ENCODE assay signal across 3 cellular contexts in genomic region chr2:68715353-68716041, GRCh38.
TF ChIP-seq lines count a peak whose summit lies in the region.

No MANE protein-coding gene starts in this region.

TF ChIP-seq in IMR-90, 13 proteins besides CTCF, POLR2A, EP300 and RAD21:
- TF ChIP-seq NFE2L2 (IDR thresholded peaks at IDR 0.05; ENCODE audit: low read depth, low read length) (no peak), SMC3 (IDR thresholded peaks at IDR 0.05; ENCODE audit: low read depth, low read length) (peak; percentile 56), USF2 (IDR thresholded peaks at IDR 0.05; ENCODE audit: low read depth, low read length) (peak; percentile 49; the same call in 1 of the 2 replicates)

TF ChIP-seq in SK-N-SH, 30 proteins besides CTCF, POLR2A, EP300 and RAD21:
- TF ChIP-seq FOXM1 (IDR thresholded peaks at IDR 0.05; ENCODE audit: low read depth) (no peak), SMC3 (IDR thresholded peaks at IDR 0.05; ENCODE audit: low read depth, low read length) (peak; percentile 85)

TF ChIP-seq in HepG2, 621 proteins besides CTCF, POLR2A, EP300 and RAD21 (continues in another document):
- TF ChIP-seq E2F5 (CRISPR knock-in tag; conservative IDR thresholded peaks at IDR 0.05) (no peak), ERF (CRISPR knock-in tag; IDR thresholded peaks at IDR 0.05) (peak; percentile 42; the same call in 1 of the 2 replicates), ZNF782 (CRISPR knock-in tag; IDR thresholded peaks at IDR 0.05; ENCODE audit: borderline replicate concordance) (no peak), GTF2F1 (IDR thresholded peaks at IDR 0.05; ENCODE audit: low read length) (no peak), SMC3 (IDR thresholded peaks at IDR 0.05; ENCODE audit: low read length) (peak; percentile 96), FOXO1 (CRISPR knock-in tag; IDR thresholded peaks at IDR 0.05) (no peak), ZBED4 (CRISPR knock-in tag; IDR thresholded peaks at IDR 0.05; ENCODE audit: borderline replicate concordance) (0 out of 2 replicates have a peak, but pooled peaks have one; percentile 46), IRF9 (CRISPR knock-in tag; IDR thresholded peaks at IDR 0.05; ENCODE audit: borderline replicate concordance) (no peak), ZNF562 (CRISPR knock-in tag; IDR thresholded peaks at IDR 0.05; ENCODE audit: borderline replicate concordance) (no peak), GABPB1 (CRISPR knock-in tag; IDR thresholded peaks at IDR 0.05) (peak; percentile 37; the same call in 1 of the 2 replicates), DNMT3B (CRISPR knock-in tag; conservative IDR thresholded peaks at IDR 0.05) (0 out of 2 replicates have a peak, but pooled peaks have one; percentile 24), GABPA (IDR thresholded peaks at IDR 0.05; ENCODE audit: low read depth, low read length) (no peak), GABPA (CRISPR knock-in tag; IDR thresholded peaks at IDR 0.05; ENCODE audit: low read depth) (no peak), ZNF496 (CRISPR knock-in tag; IDR thresholded peaks at IDR 0.05; ENCODE audit: insufficient replicate concordance) (no peak), IRF2 (CRISPR knock-in tag; IDR thresholded peaks at IDR 0.05) (peak; percentile 51; the same call in 1 of the 2 replicates), ZNF572 (CRISPR knock-in tag; IDR thresholded peaks at IDR 0.05) (no peak), KMT2B (CRISPR knock-in tag; IDR thresholded peaks at IDR 0.05) (0 out of 2 replicates have a peak, but pooled peaks have one; percentile 25), ISL2 (CRISPR knock-in tag; IDR thresholded peaks at IDR 0.05) (peak; percentile 32; the same call in 1 of the 2 replicates), ZNF816 (CRISPR knock-in tag; IDR thresholded peaks at IDR 0.05; ENCODE audit: borderline replicate concordance) (no peak), BORCS8-MEF2B (CRISPR knock-in tag; IDR thresholded peaks at IDR 0.05) (peak; percentile 57), ZNF772 (CRISPR knock-in tag; IDR thresholded peaks at IDR 0.05) (no peak), GATAD1 (CRISPR knock-in tag; IDR thresholded peaks at IDR 0.05) (0 out of 2 replicates have a peak, but pooled peaks have one; percentile 16), HMGXB4 (CRISPR knock-in tag; IDR thresholded peaks at IDR 0.05; ENCODE audit: borderline replicate concordance in 1 of 2, low read depth in 1 of 2) (peak in 1 of 2 experiments; percentile 45; a peak in 1 of 4 replicates), ZNF501 (CRISPR knock-in tag; IDR thresholded peaks at IDR 0.05) (0 out of 2 replicates have a peak, but pooled peaks have one; percentile 31), ATF7-NPFF (CRISPR knock-in tag; IDR thresholded peaks at IDR 0.05; ENCODE audit: low read depth) (no peak), KAT7 (CRISPR knock-in tag; IDR thresholded peaks at IDR 0.05; ENCODE audit: borderline replicate concordance) (no peak), NFYB (CRISPR knock-in tag; IDR thresholded peaks at IDR 0.05) (peak; percentile 33; the same call in 1 of the 2 replicates), LCORL (IDR thresholded peaks at IDR 0.05) (no peak), LCORL (CRISPR knock-in tag; IDR thresholded peaks at IDR 0.05) (no peak), KLF11 (CRISPR knock-in tag; IDR thresholded peaks at IDR 0.05) (0 out of 2 replicates have a peak, but pooled peaks have one; percentile 35), STAG1 (CRISPR knock-in tag; IDR thresholded peaks at IDR 0.05) (peak; percentile 73), SAP130 (CRISPR knock-in tag; IDR thresholded peaks at IDR 0.05; ENCODE audit: low read depth) (no peak), KDM2A (CRISPR knock-in tag; IDR thresholded peaks at IDR 0.05; ENCODE audit: borderline replicate concordance, low read depth) (peak; percentile 26; the same call in 1 of the 2 replicates), FOXA3 (CRISPR knock-in tag; IDR thresholded peaks at IDR 0.05) (0 out of 2 replicates have a peak, but pooled peaks have one; percentile 7), MIER3 (CRISPR knock-in tag; IDR thresholded peaks at IDR 0.05; ENCODE audit: borderline replicate concordance) (0 out of 2 replicates have a peak, but pooled peaks have one; percentile 32), XRCC5 (optimal IDR thresholded peaks at IDR 0.05; ENCODE audit: low read length) (peak; percentile 81), YEATS2 (CRISPR knock-in tag; IDR thresholded peaks at IDR 0.05; ENCODE audit: borderline replicate concordance) (peak; percentile 37; the same call in 1 of the 2 replicates), CBX1 (IDR thresholded peaks at IDR 0.05; ENCODE audit: low read depth) (no peak), ZBTB33 (CRISPR knock-in tag; IDR thresholded peaks at IDR 0.05) (no peak), TEAD3 (CRISPR knock-in tag; optimal IDR thresholded peaks at IDR 0.05; ENCODE audit: borderline replicate concordance) (peak; percentile 52), NR0B2 (CRISPR knock-in tag; IDR thresholded peaks at IDR 0.05) (peak; percentile 49; the same call in 1 of the 2 replicates), ZNF557 (CRISPR knock-in tag; IDR thresholded peaks at IDR 0.05) (0 out of 2 replicates have a peak, but pooled peaks have one; percentile 51), IKZF5 (CRISPR knock-in tag; IDR thresholded peaks at IDR 0.05) (peak; percentile 59; the same call in 1 of the 2 replicates), KDM3A (CRISPR knock-in tag; IDR thresholded peaks at IDR 0.05; ENCODE audit: low read depth) (no peak), ZNF720 (CRISPR knock-in tag; IDR thresholded peaks at IDR 0.05) (no peak), SALL1 (CRISPR knock-in tag; IDR thresholded peaks at IDR 0.05) (0 out of 2 replicates have a peak, but pooled peaks have one; percentile 14)
- TF ChIP-seq, protein P1, sequence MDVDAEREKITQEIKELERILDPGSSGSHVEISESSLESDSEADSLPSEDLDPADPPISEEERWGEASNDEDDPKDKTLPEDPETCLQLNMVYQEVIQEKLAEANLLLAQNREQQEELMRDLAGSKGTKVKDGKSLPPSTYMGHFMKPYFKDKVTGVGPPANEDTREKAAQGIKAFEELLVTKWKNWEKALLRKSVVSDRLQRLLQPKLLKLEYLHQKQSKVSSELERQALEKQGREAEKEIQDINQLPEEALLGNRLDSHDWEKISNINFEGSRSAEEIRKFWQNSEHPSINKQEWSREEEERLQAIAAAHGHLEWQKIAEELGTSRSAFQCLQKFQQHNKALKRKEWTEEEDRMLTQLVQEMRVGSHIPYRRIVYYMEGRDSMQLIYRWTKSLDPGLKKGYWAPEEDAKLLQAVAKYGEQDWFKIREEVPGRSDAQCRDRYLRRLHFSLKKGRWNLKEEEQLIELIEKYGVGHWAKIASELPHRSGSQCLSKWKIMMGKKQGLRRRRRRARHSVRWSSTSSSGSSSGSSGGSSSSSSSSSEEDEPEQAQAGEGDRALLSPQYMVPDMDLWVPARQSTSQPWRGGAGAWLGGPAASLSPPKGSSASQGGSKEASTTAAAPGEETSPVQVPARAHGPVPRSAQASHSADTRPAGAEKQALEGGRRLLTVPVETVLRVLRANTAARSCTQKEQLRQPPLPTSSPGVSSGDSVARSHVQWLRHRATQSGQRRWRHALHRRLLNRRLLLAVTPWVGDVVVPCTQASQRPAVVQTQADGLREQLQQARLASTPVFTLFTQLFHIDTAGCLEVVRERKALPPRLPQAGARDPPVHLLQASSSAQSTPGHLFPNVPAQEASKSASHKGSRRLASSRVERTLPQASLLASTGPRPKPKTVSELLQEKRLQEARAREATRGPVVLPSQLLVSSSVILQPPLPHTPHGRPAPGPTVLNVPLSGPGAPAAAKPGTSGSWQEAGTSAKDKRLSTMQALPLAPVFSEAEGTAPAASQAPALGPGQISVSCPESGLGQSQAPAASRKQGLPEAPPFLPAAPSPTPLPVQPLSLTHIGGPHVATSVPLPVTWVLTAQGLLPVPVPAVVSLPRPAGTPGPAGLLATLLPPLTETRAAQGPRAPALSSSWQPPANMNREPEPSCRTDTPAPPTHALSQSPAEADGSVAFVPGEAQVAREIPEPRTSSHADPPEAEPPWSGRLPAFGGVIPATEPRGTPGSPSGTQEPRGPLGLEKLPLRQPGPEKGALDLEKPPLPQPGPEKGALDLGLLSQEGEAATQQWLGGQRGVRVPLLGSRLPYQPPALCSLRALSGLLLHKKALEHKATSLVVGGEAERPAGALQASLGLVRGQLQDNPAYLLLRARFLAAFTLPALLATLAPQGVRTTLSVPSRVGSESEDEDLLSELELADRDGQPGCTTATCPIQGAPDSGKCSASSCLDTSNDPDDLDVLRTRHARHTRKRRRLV (CRISPR knock-in tag; IDR thresholded peaks at IDR 0.05) = no peak
